In the genomic region with DNA sequence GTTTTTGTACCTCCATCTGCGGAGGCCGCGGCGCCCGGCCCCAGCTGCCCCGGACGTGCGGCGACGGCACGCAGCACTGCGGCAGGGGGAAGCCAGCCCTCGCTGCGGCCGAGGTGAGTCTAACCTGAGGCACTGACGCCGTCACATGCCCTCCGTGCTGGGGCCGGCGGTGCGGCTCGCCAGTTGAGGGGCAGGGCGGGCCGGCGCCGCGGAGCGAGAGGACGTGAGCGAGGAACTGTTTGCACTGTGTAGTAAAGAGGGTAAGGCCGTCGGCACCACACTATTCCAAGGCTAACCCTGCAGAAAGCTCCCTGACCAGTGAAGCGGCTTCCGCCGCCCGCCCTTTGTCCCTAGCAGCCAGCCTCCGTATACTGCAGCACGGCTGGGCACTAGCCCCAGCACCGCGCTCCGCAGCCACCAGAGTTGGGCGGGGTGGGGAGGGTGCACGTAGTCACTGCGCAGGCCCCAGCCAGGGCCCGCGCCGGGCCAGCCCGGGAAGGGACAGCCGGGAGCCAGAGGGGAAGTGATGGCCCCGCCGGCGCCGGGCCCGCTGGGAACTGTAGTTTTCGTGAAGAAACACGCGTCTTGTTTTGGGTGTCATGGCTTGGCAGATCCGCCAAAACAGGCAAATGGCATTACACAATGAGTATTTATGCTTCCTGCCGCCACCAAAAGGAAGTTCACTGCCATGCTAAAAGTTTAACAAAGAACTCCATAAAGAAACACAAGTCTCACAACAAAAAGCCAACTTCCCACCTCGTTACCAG, we compare ENCODE assay signal across 8 cellular contexts. TPM values are rescaled to one million over a fixed set of nuclear protein-coding genes. Genes with fewer than 3 reads are reported as not detected.
DNase-seq lines count a peak whose midpoint lies in the region; ATAC-seq and TF ChIP-seq lines count a peak whose summit lies in the region.

No MANE protein-coding gene starts in this region.

- peak; percentile 97 for DNase-seq in CD14-positive monocyte (ENCODE audit: low spot score)
- DNase-seq in NCI-H748 treated with DMSO at 0.1 percent for 48 hours (lab: John Stamatoyannopoulos, UW): peak; percentile 83
- peak; percentile 91 for DNase-seq in activated CD4-positive, alpha-beta T cell treated with anti-CD3 and anti-CD28 coated beads, Interleukin-2, amount 50 U/mL, for 4 hours
- peak; percentile 83 to 94 for DNase-seq in dermis microvascular lymphatic vessel endothelial cell (ENCODE audit: low read depth in 2 of 2)
- DNase-seq in right lobe of liver: peak; percentile 98 to 100 (median 98)
- peak; percentile 94 for DNase-seq in stimulated activated CD4-positive, alpha-beta T cell treated with anti-CD3 and anti-CD28 coated beads, Interleukin-4, amount 100 ng/mL, for 1 hour

- H3K27me3 ChIP-seq in right lobe of liver: no peaks in the 10 kb centered on the region

- H3K4me1 Mint-ChIP-seq in CD14-positive monocyte: peaks cover 32% of the 10 kb centered on the region

- peak; percentile 54 for TF ChIP-seq CTCF in CD14-positive monocyte (IDR thresholded peaks at IDR 0.05)
- TF ChIP-seq CTCF in right lobe of liver (IDR thresholded peaks at IDR 0.05): peak in 2 of 4 donors; percentile 4 to 12

- H3K27ac Mint-ChIP-seq in CD14-positive monocyte: peak overlapping the region; percentile 89 to 98 (median 94)

- H3K9me3 ChIP-seq in right lobe of liver: no peaks in the 10 kb centered on the region

- intact Hi-C loops in CD14-positive monocyte (cut with micrococcal nuclease): loop anchor here (2.0 to 10.0 kb wide), 5 partner anchors 19 to 139 kb away; no protein-coding TSS in a partner anchor
- intact Hi-C loops in right lobe of liver (cut with DNase I): loop anchor here (5.0 to 10.0 kb wide), 2 partner anchors 81 to 147 kb away; no protein-coding TSS in a partner anchor

- H3K36me3 ChIP-seq in right lobe of liver: no peaks in the 10 kb centered on the region

- peak; percentile 68 for ATAC-seq in GM19395 (IDR thresholded peaks at IDR 0.05; ENCODE audit: unreplicated experiment)
- peak; percentile 40 for ATAC-seq in HG03565 (IDR thresholded peaks at IDR 0.05; ENCODE audit: unreplicated experiment)
- ATAC-seq in right lobe of liver: peak; percentile 89 to 97 (median 91)

- TF ChIP-seq POLR2A in right lobe of liver (IDR thresholded peaks at IDR 0.05): peak; percentile 79

- peak overlapping the region; percentile 80 to 87 for H3K4me3 Mint-ChIP-seq in CD14-positive monocyte

- under 1% methylated on average over 6 of the region's 60 CpGs for WGBS in right lobe of liver (ENCODE audit: insufficient coverage, low coverage, low lambda C conversion rate, missing lambda C conversion rate)

- peak overlapping the region; percentile 95 to 99 (median 99) for H3K27ac ChIP-seq in right lobe of liver

- peaks cover 0 to 2% (median 0%) of the 10 kb centered on the region in 3 donors for H3K27me3 Mint-ChIP-seq in CD14-positive monocyte (ENCODE audit: low read depth in 3 of 3)

- H3K36me3 Mint-ChIP-seq in CD14-positive monocyte: peaks cover 0 to 7% of the 10 kb centered on the region in 2 donors

- H3K4me1 ChIP-seq in right lobe of liver: peaks cover 0 to 39% (median 0%) of the 10 kb centered on the region in 4 donors

- no peaks in the 10 kb centered on the region for H3K9me3 Mint-ChIP-seq in CD14-positive monocyte

- H3K4me3 ChIP-seq in right lobe of liver: peak overlapping the region; percentile 81 to 90 (median 83)

RNA-seq across cellular contexts. Expression of a gene that starts 0.6 kb away (rescaled TPM):
- polyA plus RNA-seq in CD14-positive monocyte: 1 to 10 TPM; 3.1 to 4.6 TPM
- total RNA-seq in dermis microvascular lymphatic vessel endothelial cell (41.0 and 56.0 TPM in 2 replicates), right lobe of liver (10 to 100 TPM; 23.1 to 29.5 (median 25.9) TPM)

Comparison
In these comparisons a context has a peak if more than half of its experiments do, and no peak if none do; other contexts are left out.
1. Peak in every context shown above with its lines: DNase-seq, ATAC-seq, H3K4me3 ChIP-seq and H3K27ac ChIP-seq.
2. ATAC-seq: peak in every context shown above with its lines; median percentile 91 in right lobe of liver; 68 in GM19395; 40 in HG03565.